In the genomic region with DNA sequence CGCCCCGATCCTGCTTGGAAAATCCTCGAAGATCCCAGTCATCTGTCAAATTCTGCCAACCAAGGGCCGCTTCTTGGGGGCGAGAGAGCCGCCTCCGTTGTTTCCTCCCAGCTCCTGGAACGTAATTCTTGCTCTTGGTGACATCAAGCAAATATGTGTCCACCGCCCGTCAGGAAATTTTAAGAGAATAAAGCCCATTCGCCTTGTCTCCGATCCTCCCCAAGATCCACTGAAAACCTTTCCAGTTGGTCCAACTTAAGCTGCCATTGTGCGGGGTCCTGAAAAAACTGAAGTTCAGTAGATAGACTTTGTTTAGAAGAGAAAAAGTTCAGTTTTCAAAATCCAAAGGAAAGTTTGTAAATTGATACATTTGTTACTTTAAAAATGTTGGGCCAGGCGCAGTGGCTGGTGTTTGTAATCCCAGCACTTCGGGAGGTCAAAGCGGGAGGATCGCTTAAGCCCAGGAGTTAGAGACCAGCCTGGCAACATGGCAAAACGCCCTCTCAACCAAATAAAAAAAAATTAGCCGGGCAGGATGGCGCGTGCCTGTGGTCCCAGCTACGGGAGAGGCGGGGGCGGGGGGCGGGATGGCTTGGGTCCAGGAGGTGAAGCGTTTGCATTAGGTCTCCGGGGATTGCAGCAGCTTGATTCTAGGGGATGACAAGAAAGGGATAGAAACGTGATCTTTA, we compare ENCODE assay signal across 8 cellular contexts. TPM values are rescaled to one million over a fixed set of nuclear protein-coding genes. Genes with fewer than 3 reads are reported as not detected.
DNase-seq lines count a peak whose midpoint lies in the region; ATAC-seq and TF ChIP-seq lines count a peak whose summit lies in the region.

No MANE protein-coding gene starts in this region.

- intact Hi-C loops in dorsolateral prefrontal cortex (cut with DNase I), result loop anchor here (2.0 to 10.0 kb wide), 5 partner anchors 46 to 199 kb away; partner anchors contain the start of genes GRM8 (in 2 of the 2), ARF5 (in 1 of the 2), FSCN3 (in 1 of the 2) and GCC1 (in 1 of the 2)

- ATAC-seq in HG03139 (IDR thresholded peaks at IDR 0.05; ENCODE audit: unreplicated experiment), result no peak
- no peak for ATAC-seq in HG03108 (IDR thresholded peaks at IDR 0.05; ENCODE audit: unreplicated experiment)

- H3K9me3 ChIP-seq in NT2/D1 (ENCODE audit: insufficient read depth, low read length) (no peaks in the 10 kb centered on the region), mucosa of stomach (ENCODE audit: control insufficient read depth, low read length) (no peaks in the 10 kb centered on the region)

- peak overlapping the region; percentile 52 for H3K9ac ChIP-seq in NT2/D1 (ENCODE audit: insufficient read length, low read depth)
- peak overlapping the region; percentile 90 for H3K9ac ChIP-seq in mucosa of stomach (ENCODE audit: low read length)

- TF ChIP-seq CTCF in dorsolateral prefrontal cortex (IDR thresholded peaks at IDR 0.05 in 54 of 56, conservative IDR thresholded peaks at IDR 0.05 in 2 of 56; ENCODE audit: low read depth in 1 of 56, partially characterized antibody in 56 of 56), result no peak

- H3K4me3 ChIP-seq in NT2/D1 (ENCODE audit: insufficient read length, low read depth), result peak overlapping the region; percentile 79
- H3K4me3 ChIP-seq in dorsolateral prefrontal cortex, result peak overlapping the region; percentile 61 to 100 (median 96)
- peak overlapping the region; percentile 91 for H3K4me3 ChIP-seq in mucosa of stomach (ENCODE audit: low read length)

- H3K27ac ChIP-seq in dorsolateral prefrontal cortex, result peak overlapping the region in 57 of 59 donors; percentile 66 to 97 (median 93)

- peaks cover 16% of the 10 kb centered on the region for H3K27me3 ChIP-seq in NT2/D1 (ENCODE audit: insufficient read depth, insufficient read length)
- no peaks in the 10 kb centered on the region for H3K27me3 ChIP-seq in dorsolateral prefrontal cortex
- H3K27me3 ChIP-seq in mucosa of stomach (ENCODE audit: control insufficient read depth, insufficient read depth, low read length), result no peaks in the 10 kb centered on the region

- DNase-seq in NCI-H748 (lab: John Stamatoyannopoulos, UW; ENCODE audit: unreplicated experiment) (peak; percentile 52), NCI-H748 treated with DMSO at 0.1 percent for 48 hours (lab: John Stamatoyannopoulos, UW) (no peak), NT2/D1 (ENCODE audit: low read depth, low spot score) (peak; percentile 1), dorsolateral prefrontal cortex (peak in 5 of 10 donors; percentile 10 to 48 (median 42))
- no peak for DNase-seq in activated CD4-positive, CD25-positive, alpha-beta regulatory T cell treated with anti-CD3 and anti-CD28 coated beads, Interleukin-2, amount 50 U/mL, for 72 hours

- no peaks in the 10 kb centered on the region for H3K4me1 ChIP-seq in NT2/D1 (ENCODE audit: insufficient read depth, insufficient read length)
- H3K4me1 ChIP-seq in mucosa of stomach (ENCODE audit: control insufficient read depth, insufficient read depth, low read length), result peaks cover 9% of the 10 kb centered on the region

- H3K36me3 ChIP-seq in NT2/D1 (ENCODE audit: insufficient read depth, insufficient read length, low read length) (peaks cover 12% of the 10 kb centered on the region), mucosa of stomach (ENCODE audit: control insufficient read depth, insufficient read depth, low read length) (no peaks in the 10 kb centered on the region)

RNA-seq across cellular contexts. Expression of gene ZNF800, which starts 1.0 kb away (rescaled TPM):
- total RNA-seq in dorsolateral prefrontal cortex, result 10 to 100 TPM; 34.6 to 62.9 (median 48.6) TPM

Comparison
In these comparisons a context has a peak if more than half of its experiments do, and no peak if none do; other contexts are left out.
1. DNase-seq: peak in NCI-H748 (single experiment) and NT2/D1 (single experiment); none in NCI-H748 treated with DMSO at 0.1 percent for 48 hours (single experiment) and activated CD4-positive, CD25-positive, alpha-beta regulatory T cell treated with anti-CD3 and anti-CD28 coated beads, Interleukin-2, amount 50 U/mL, for 72 hours (single experiment).
2. Peak in every context shown above with its lines, with median percentiles within 50 percentile points of each other: H3K4me3 ChIP-seq.